ENCODE assay signal across 1 cellular context in the genomic region with DNA sequence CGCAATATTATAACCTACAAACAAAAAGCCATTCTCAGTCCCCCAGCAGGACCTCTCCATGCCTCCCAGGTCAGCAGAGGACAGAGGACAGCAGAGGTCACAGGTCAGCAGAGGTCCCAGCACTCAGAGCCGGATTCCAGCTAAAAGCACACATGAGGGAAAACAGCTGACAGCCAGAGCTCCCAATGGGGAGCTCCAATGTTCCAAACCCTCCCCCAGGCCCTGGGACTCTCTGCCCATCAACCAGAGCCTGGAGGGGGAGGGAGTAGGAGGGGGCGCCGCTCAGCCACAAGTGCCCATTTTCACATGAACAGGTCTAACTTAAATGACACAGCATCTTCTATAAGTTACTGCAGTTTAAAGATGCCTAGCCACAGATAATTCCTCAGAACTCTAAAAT.
TF ChIP-seq lines count a peak whose summit lies in the region.

No MANE protein-coding gene starts in this region.

TF ChIP-seq in liver, 16 proteins besides CTCF, POLR2A, EP300 and RAD21 (continued from another document):
- TF ChIP-seq JUND (IDR thresholded peaks at IDR 0.05) = no peak
- TF ChIP-seq, protein P1, sequence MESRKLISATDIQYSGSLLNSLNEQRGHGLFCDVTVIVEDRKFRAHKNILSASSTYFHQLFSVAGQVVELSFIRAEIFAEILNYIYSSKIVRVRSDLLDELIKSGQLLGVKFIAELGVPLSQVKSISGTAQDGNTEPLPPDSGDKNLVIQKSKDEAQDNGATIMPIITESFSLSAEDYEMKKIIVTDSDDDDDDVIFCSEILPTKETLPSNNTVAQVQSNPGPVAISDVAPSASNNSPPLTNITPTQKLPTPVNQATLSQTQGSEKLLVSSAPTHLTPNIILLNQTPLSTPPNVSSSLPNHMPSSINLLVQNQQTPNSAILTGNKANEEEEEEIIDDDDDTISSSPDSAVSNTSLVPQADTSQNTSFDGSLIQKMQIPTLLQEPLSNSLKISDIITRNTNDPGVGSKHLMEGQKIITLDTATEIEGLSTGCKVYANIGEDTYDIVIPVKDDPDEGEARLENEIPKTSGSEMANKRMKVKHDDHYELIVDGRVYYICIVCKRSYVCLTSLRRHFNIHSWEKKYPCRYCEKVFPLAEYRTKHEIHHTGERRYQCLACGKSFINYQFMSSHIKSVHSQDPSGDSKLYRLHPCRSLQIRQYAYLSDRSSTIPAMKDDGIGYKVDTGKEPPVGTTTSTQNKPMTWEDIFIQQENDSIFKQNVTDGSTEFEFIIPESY (IDR thresholded peaks at IDR 0.05) = peak; percentile 47
- TF ChIP-seq HNF4A (conservative IDR thresholded peaks at IDR 0.05) = peak; percentile 73 to 77
TF ChIP-seq in liver: peak in this region for 8.
